Comparison of ENCODE assay signal across 31 cellular contexts in genomic region chr17:22158364-22158763, GRCh38.
"Had no signal": no experiment of that assay in that cellular context is flagged by ENCODE, and none has a peak within 500 bp of the region (broad histone marks: within the 10 kb centered on the region; RNA-seq: fewer than 3 reads in every experiment).

No MANE protein-coding gene starts in this region.

- FAIRE-seq: RCC 7860 had no signal

- H3K36me3 ChIP-seq: brain microvascular endothelial cell, cardiac muscle cell had no signal

- H3K4me3 ChIP-seq: cardiac muscle cell, PC-9 had no signal

- H3K27ac ChIP-seq: brain microvascular endothelial cell, cardiac muscle cell, KMS-11, PC-9, RWPE1, VCaP had no signal

- H3K27me3 ChIP-seq: brain microvascular endothelial cell, cardiac muscle cell had no signal

- DNase-seq: activated B cell treated with CpG ODN at 0.5 μM for 24 hours; activated CD4-positive, alpha-beta memory T cell treated with anti-CD3 and anti-CD28 coated beads for 36 hours; activated CD4-positive, alpha-beta T cell treated with anti-CD3 and anti-CD28 coated beads for 4 hours; activated CD4-positive, alpha-beta T cell treated with anti-CD3 and anti-CD28 coated beads, Interleukin-2, amount 50 U/mL, for 1 hour; activated CD4-positive, CD25-positive, alpha-beta regulatory T cell treated with anti-CD3 and anti-CD28 coated beads, Interleukin-2, amount 50 U/mL, for 72 hours; activated CD8-positive, alpha-beta memory T cell treated with anti-CD3 and anti-CD28 coated beads, Interleukin-2, amount 50 U/mL, for 4 hours; activated naive CD4-positive, alpha-beta T cell treated with anti-CD3 and anti-CD28 coated beads, Interleukin-2, amount 10 ng/mL, durations not matched to agents 7 days and 5 days; activated naive CD8-positive, alpha-beta T cell treated with anti-CD3 and anti-CD28 coated beads, Interleukin-2, amount 50 U/mL, for 24 hours; activated T-cell treated with anti-CD3 and anti-CD28 coated beads for 4 hours; activated T-cell treated with anti-CD3 and anti-CD28 coated beads, Interleukin-2, amount 50 U/mL, for 4 hours; anterior cingulate cortex; brain microvascular endothelial cell; NCI-H1092 treated with DMSO at 0.1 percent for 48 hours; NCI-H146; NCI-H1930; NCI-H2081 treated with DMSO at 0.1 percent for 48 hours; NCI-H345; NCI-H524 treated with DMSO at 0.1 percent for 48 hours; PC-9; SIG-M5; SW 1271; T-helper 1 cell; T-helper 2 cell; T-helper 9 cell had no signal

- H3K9ac ChIP-seq: KMS-11 had no signal

- H2AFZ ChIP-seq: PC-9 had no signal

- H3K4me2 ChIP-seq: KMS-11, PC-9 had no signal

- ATAC-seq: activated naive CD8-positive, alpha-beta T cell treated with anti-CD3 and anti-CD28 coated beads, Interleukin-2, amount 50 U/mL, for 24 hours; activated T-cell treated with anti-CD3 and anti-CD28 coated beads, Interleukin-2, amount 50 U/mL, for 4 hours; Right ventricle myocardium inferior; SK-N-SH treated with all-trans-retinoic acid at 6 μM for 48 hours had no signal
